Comparison of ENCODE assay signal across 21 cellular contexts in genomic region chr10:116748471-116748870, GRCh38. TPM values are rescaled to one million over a fixed set of nuclear protein-coding genes. Genes with fewer than 3 reads are reported as not detected.
DNase-seq lines count a peak whose midpoint lies in the region; ATAC-seq, FAIRE-seq and TF ChIP-seq lines count a peak whose summit lies in the region.
"Had no signal": no experiment of that assay in that cellular context is flagged by ENCODE, and none has a peak within 500 bp of the region (broad histone marks: within the 10 kb centered on the region; RNA-seq: fewer than 3 reads in every experiment).

No MANE protein-coding gene starts in this region.

- no peak overlapping the region for H3K18ac ChIP-seq in mesenchymal stem cell (ENCODE audit: low read depth in 1 of 2, low read length in 2 of 2)

- in situ Hi-C loops in HepG2 (cut with HindIII; ENCODE audit: extremely low pct_ligation_motif_present, low pct_unique_long_range_greater_than_20kb): no loop called here
- in situ Hi-C loops in K562 (cut with MboI): no loop called here

- no peak overlapping the region for H2BK5ac ChIP-seq in mesenchymal stem cell (ENCODE audit: low read depth, low read length, poor library complexity, severe bottlenecking)

- POLR2A ChIA-PET in HepG2 (lab: Yijun Ruan, JAX): interaction anchor here (1.1 kb wide), 1 partner anchor 21 kb away, joined by 3 read pairs; no protein-coding TSS in a partner anchor
- POLR2A ChIA-PET in K562 (lab: Yijun Ruan, JAX): interaction anchor here (0.6 kb wide), 1 partner anchor 535 kb away, joined by 4 read pairs; no protein-coding TSS in a partner anchor

- DNase-seq in HepG2 (ENCODE audit: low spot score) (no peak), right lobe of liver (no peak), K562 (ENCODE audit: extremely low read depth in 1 of 4, low spot score in 3 of 4) (no peak), mesenchymal stem cell (no peak), ecto neural progenitor cell (ENCODE audit: low spot score) (no peak)
- DNase-seq: CD4-positive, CD25-positive, alpha-beta regulatory T cell; DMS153; Karpas-422; NCI-H1105; NCI-H1436 treated with DMSO at 0.1 percent for 48 hours; NCI-H1930; NCI-H2107; NCI-H524; NCI-H748 treated with DMSO at 0.1 percent for 48 hours; NK-92 treated with Interleukin-12 subunit alpha and Interleukin-12 subunit beta, amount 100 ng/mL, for 24 hours; RPMI8226; SHP77 treated with DMSO at 0.1 percent for 48 hours had no signal

- peak overlapping the region; percentile 66 for H2AK5ac ChIP-seq in mesenchymal stem cell (ENCODE audit: low read length, severe bottlenecking)

- TF ChIP-seq POLR2A in HepG2 (IDR thresholded peaks at IDR 0.05; ENCODE audit: insufficient read depth in 1 of 2, low read depth in 2 of 2, low read length in 2 of 2) (no peak), right lobe of liver (IDR thresholded peaks at IDR 0.05) (no peak), K562 (conservative IDR thresholded peaks at IDR 0.05) (no peak)

- no peaks in the 10 kb centered on the region for H3K79me2 ChIP-seq in HepG2 (ENCODE audit: insufficient read depth, low read length)
- no peaks in the 10 kb centered on the region for H3K79me2 ChIP-seq in K562 (ENCODE audit: control insufficient read depth, insufficient read depth, low read length)

- H3K4me3 ChIP-seq in HepG2 (replicated peaks in 1 of 3; ENCODE audit: insufficient read depth in 1 of 3, low read depth in 2 of 3, low read length in 3 of 3): no peak overlapping the region
- no peak overlapping the region for H3K4me3 ChIP-seq in right lobe of liver
- no peak overlapping the region for H3K4me3 ChIP-seq in K562
- no peak overlapping the region for H3K4me3 ChIP-seq in mesenchymal stem cell (ENCODE audit: insufficient read depth in 1 of 2, low read depth in 1 of 2, low read length in 2 of 2)
- H3K4me3 ChIP-seq: BLaER1 had no signal

- no peak overlapping the region for H3K4ac ChIP-seq in mesenchymal stem cell (ENCODE audit: low read depth in 1 of 2, low read length in 2 of 2)

- 100% methylated on average over 1 of the region's 1 CpG for WGBS in HepG2 (ENCODE audit: low lambda C conversion rate)
- no CpG with 5 or more reads among the region's 1 CpG for WGBS in right lobe of liver (ENCODE audit: insufficient coverage, low coverage, low lambda C conversion rate, missing lambda C conversion rate)
- WGBS in K562 (ENCODE audit: insufficient coverage, low coverage, missing lambda C conversion rate): 0% methylated on average over 1 of the region's 1 CpG
- no CpG with 5 or more reads among the region's 1 CpG for WGBS in mesenchymal stem cell

- H3K27ac ChIP-seq in HepG2 (ENCODE audit: extremely low read length, insufficient read depth, low read length) (no peak overlapping the region), right lobe of liver (no peak overlapping the region), K562 (ENCODE audit: extremely low read depth, low read depth, low read length) (no peak overlapping the region), mesenchymal stem cell (ENCODE audit: low read length, poor library complexity, severe bottlenecking) (no peak overlapping the region)
- H3K27ac ChIP-seq: BLaER1 had no signal

- H3K9me3 ChIP-seq in HepG2 (ENCODE audit: low read length): no peaks in the 10 kb centered on the region
- no peaks in the 10 kb centered on the region for H3K9me3 ChIP-seq in right lobe of liver
- no peaks in the 10 kb centered on the region for H3K9me3 ChIP-seq in K562 (replicated peaks; ENCODE audit: control insufficient read depth, insufficient read depth, low read depth, low read length)
- H3K9me3 ChIP-seq in mesenchymal stem cell (ENCODE audit: control insufficient read depth, low read length): no peaks in the 10 kb centered on the region

- FAIRE-seq in HepG2 (lab: Jason Lieb, UNC) (no peak), K562 (lab: Jason Lieb, UNC) (no peak)
- FAIRE-seq: H54 had no signal

- no peak for ATAC-seq in HepG2
- no peak for ATAC-seq in right lobe of liver
- ATAC-seq in K562: no peak
- no peak for ATAC-seq in HG03571 (IDR thresholded peaks at IDR 0.05; ENCODE audit: unreplicated experiment)
- ATAC-seq in HG02623 (IDR thresholded peaks at IDR 0.05; ENCODE audit: unreplicated experiment): no peak

- H3K14ac ChIP-seq in mesenchymal stem cell (ENCODE audit: low read length in 2 of 2): no peak overlapping the region

- no peaks in the 10 kb centered on the region for H3K9me1 ChIP-seq in K562 (ENCODE audit: control insufficient read depth, insufficient read depth, low read length)

- no peak for TF ChIP-seq EP300 in HepG2 (IDR thresholded peaks at IDR 0.05; ENCODE audit: low read depth in 2 of 2, low read length in 2 of 2)
- no peak for TF ChIP-seq EP300 in HepG2 (CRISPR knock-in tag; IDR thresholded peaks at IDR 0.05; ENCODE audit: borderline replicate concordance)
- TF ChIP-seq EP300 in K562 (IDR thresholded peaks at IDR 0.05; ENCODE audit: low read length): no peak

- BruUV-seq in HepG2 (replicated peaks; lab: Mats Ljungman, UMichigan) (no TSS peak), K562 (replicated peaks; lab: Mats Ljungman, UMichigan) (no TSS peak)

- H3K9ac ChIP-seq in HepG2 (ENCODE audit: insufficient read depth, low read depth, low read length) (no peak overlapping the region), K562 (ENCODE audit: insufficient read depth in 1 of 2, low read depth in 2 of 2, low read length in 2 of 2) (no peak overlapping the region), mesenchymal stem cell (ENCODE audit: low read length) (no peak overlapping the region)
- H3K9ac ChIP-seq: BLaER1 had no signal

- no peak overlapping the region for H4K91ac ChIP-seq in mesenchymal stem cell (ENCODE audit: low read length)

- no peak overlapping the region for H2AFZ ChIP-seq in HepG2 (ENCODE audit: low read length)
- no peak overlapping the region for H2AFZ ChIP-seq in K562 (ENCODE audit: low read depth, low read length)
- H2AFZ ChIP-seq in mesenchymal stem cell (ENCODE audit: low read depth, low read length): no peak overlapping the region

- TF ChIP-seq RAD21 in HepG2 (CRISPR knock-in tag; IDR thresholded peaks at IDR 0.05): no peak
- TF ChIP-seq RAD21 in K562 (CRISPR knock-in tag; conservative IDR thresholded peaks at IDR 0.05 in 1 of 2, IDR thresholded peaks at IDR 0.05 in 1 of 2): no peak

- H3K23ac ChIP-seq in mesenchymal stem cell (ENCODE audit: low read length in 2 of 2): no peak overlapping the region

- H4K20me1 ChIP-seq in HepG2 (ENCODE audit: insufficient read depth, low read length) (no peaks in the 10 kb centered on the region), K562 (replicated peaks; ENCODE audit: control insufficient read depth, insufficient read depth, low read length) (no peaks in the 10 kb centered on the region)

- TF ChIP-seq CTCF in HepG2 (CRISPR knock-in tag; IDR thresholded peaks at IDR 0.05) (no peak), right lobe of liver (IDR thresholded peaks at IDR 0.05) (no peak), K562 (IDR thresholded peaks at IDR 0.05 in 2 of 3, conservative IDR thresholded peaks at IDR 0.05 in 1 of 3; ENCODE audit: insufficient read depth in 2 of 3, low read depth in 1 of 3, low read length in 3 of 3) (no peak)

- H2BK12ac ChIP-seq in mesenchymal stem cell (ENCODE audit: low read length in 2 of 2): no peak overlapping the region

- no peaks in the 10 kb centered on the region for H3K36me3 ChIP-seq in HepG2 (replicated peaks in 1 of 2; ENCODE audit: control insufficient read depth in 1 of 2, insufficient read depth in 2 of 2, low read length in 2 of 2)
- no peaks in the 10 kb centered on the region for H3K36me3 ChIP-seq in right lobe of liver
- H3K36me3 ChIP-seq in K562 (ENCODE audit: control insufficient read depth, insufficient read depth, low read length): no peaks in the 10 kb centered on the region
- H3K36me3 ChIP-seq in mesenchymal stem cell (ENCODE audit: control insufficient read depth in 1 of 2, insufficient read depth in 2 of 2, low read depth in 1 of 2, low read length in 2 of 2): peaks cover 0 to 4% of the 10 kb centered on the region in 2 experiments
- H3K36me3 ChIP-seq: BLaER1 had no signal

- H3K27me3 ChIP-seq in HepG2 (ENCODE audit: control insufficient read depth in 1 of 2, insufficient read depth in 2 of 2, low read length in 2 of 2) (peaks cover 0 to 21% of the 10 kb centered on the region in 2 experiments; a peak in 2 of 5 replicates), right lobe of liver (no peaks in the 10 kb centered on the region), K562 (ENCODE audit: control insufficient read depth in 2 of 2, insufficient read depth in 2 of 2, low read length in 2 of 2) (peaks cover 0 to 2% of the 10 kb centered on the region in 2 experiments; a peak in 1 of 5 replicates), mesenchymal stem cell (ENCODE audit: control insufficient read depth in 1 of 2, insufficient read depth in 1 of 2, low read length in 2 of 2) (no peaks in the 10 kb centered on the region)

- H4K8ac ChIP-seq in mesenchymal stem cell (ENCODE audit: low read length): no peak overlapping the region

- H2BK15ac ChIP-seq in mesenchymal stem cell (ENCODE audit: low read depth, poor library complexity, severe bottlenecking): no peak overlapping the region

- peaks cover 2% of the 10 kb centered on the region for H3K79me1 ChIP-seq in mesenchymal stem cell (replicated peaks; ENCODE audit: low read length, poor library complexity, severe bottlenecking)

- intact Hi-C loops in HepG2 (cut with micrococcal nuclease; ENCODE audit: unreplicated experiment) (no loop called here), right lobe of liver (cut with DNase I) (no loop called here), K562 (cut with micrococcal nuclease) (no loop called here)

- H3K4me2 ChIP-seq in HepG2 (ENCODE audit: low read depth, low read length) (no peak overlapping the region), K562 (ENCODE audit: insufficient read depth, low read length) (no peak overlapping the region), mesenchymal stem cell (ENCODE audit: low read length, poor library complexity, severe bottlenecking) (no peak overlapping the region)
- H3K4me2 ChIP-seq: BLaER1 had no signal

- CTCF ChIA-PET in HepG2 (lab: Yijun Ruan, JAX; ENCODE audit: low intra/inter-chr PET ratio, low total read pairs): no interaction called here
- CTCF ChIA-PET in K562 (lab: Yijun Ruan, JAX; ENCODE audit: low intra/inter-chr PET ratio): no interaction called here

- H2BK120ac ChIP-seq in mesenchymal stem cell (ENCODE audit: low read depth, low read length): no peak overlapping the region

- peaks cover 42% of the 10 kb centered on the region for H3K4me1 ChIP-seq in HepG2 (ENCODE audit: insufficient read depth, low read length)
- H3K4me1 ChIP-seq in right lobe of liver: no peaks in the 10 kb centered on the region
- no peaks in the 10 kb centered on the region for H3K4me1 ChIP-seq in K562 (replicated peaks in 1 of 2; ENCODE audit: control insufficient read depth in 2 of 2, insufficient read depth in 2 of 2, low read length in 2 of 2)
- peaks cover 13% of the 10 kb centered on the region for H3K4me1 ChIP-seq in mesenchymal stem cell (ENCODE audit: control insufficient read depth, insufficient read depth, low read depth, low read length)

RNA-seq across cellular contexts. Expression of gene HSPA12A, which starts 6.1 kb away (rescaled TPM):
- total RNA-seq in HepG2 (2016; rRNA removed; fragmentation: Illumina TruSeq; extraction: Trizol): 12.9 and 13.6 TPM in 2 replicates
- 1.2 and 1.6 TPM in 2 replicates for total RNA-seq in HepG2 (2016; cell fraction: cytosol; rRNA removed; fragmentation: Illumina TruSeq; extraction: Trizol; ENCODE audit: low read depth)
- total RNA-seq in HepG2 (2016; cell fraction: insoluble cytoplasmic fraction; rRNA removed; fragmentation: Illumina TruSeq; extraction: Trizol): 11.4 and 13.0 TPM in 2 replicates
- 6.0 and 6.8 TPM in 2 replicates for total RNA-seq in HepG2 (2016; cell fraction: membrane; rRNA removed; fragmentation: Illumina TruSeq; extraction: Trizol)
- 20.1 and 20.8 TPM in 2 replicates for total RNA-seq in HepG2 (2016; cell fraction: nucleus; rRNA removed; fragmentation: Illumina TruSeq; extraction: Trizol)
- polyA plus RNA-seq in HepG2 (2011; rRNA removed): 6.2 and 6.4 TPM in 2 replicates
- 3.1 and 3.5 TPM in 2 replicates for polyA plus RNA-seq in HepG2 (2011; cell fraction: cytosol; rRNA removed)
- 17.5 and 19.4 TPM in 2 replicates for polyA plus RNA-seq in HepG2 (2011; cell fraction: nucleus; rRNA removed)
- polyA plus RNA-seq in HepG2 (2012): 4.4 and 5.0 TPM in 2 replicates
- polyA plus RNA-seq in HepG2 (2016; cell fraction: cytosol; fragmentation: Illumina TruSeq; extraction: Trizol; ENCODE audit: low read depth): 0.99 and 1.1 TPM in 2 replicates
- polyA plus RNA-seq in HepG2 (2016; cell fraction: insoluble cytoplasmic fraction; fragmentation: Illumina TruSeq; extraction: Trizol; ENCODE audit: low read depth): 9.9 and 11.3 TPM in 2 replicates
- 2.7 and 2.9 TPM in 2 replicates for polyA plus RNA-seq in HepG2 (2016; cell fraction: membrane; fragmentation: Illumina TruSeq; extraction: Trizol; ENCODE audit: low read depth)
- 37.7 and 40.5 TPM in 2 replicates for polyA plus RNA-seq in HepG2 (2016; cell fraction: nucleus; fragmentation: Illumina TruSeq; extraction: Trizol; ENCODE audit: insufficient read depth, low read depth)
- polyA minus RNA-seq in HepG2 (2011; rRNA and poly(A)+ RNA removed; ENCODE audit: low replicate concordance): 0.91 and 21.7 TPM in 2 replicates
- polyA minus RNA-seq in HepG2 (2011; cell fraction: cytosol; rRNA and poly(A)+ RNA removed): 4.5 and 5.4 TPM in 2 replicates
- polyA minus RNA-seq in HepG2 (2011; cell fraction: nucleus; rRNA and poly(A)+ RNA removed): 15.3 and 19.7 TPM in 2 replicates
- total RNA-seq in right lobe of liver: 1 to 10 TPM; 2.3 to 4.2 (median 2.9) TPM
- 0.55 and 0.65 TPM in 2 replicates for total RNA-seq in K562 (2011; cell fraction: chromatin; rRNA removed; ENCODE audit: low replicate concordance)
- 0.33 and 0.66 TPM in 2 replicates for total RNA-seq in K562 (2011; cell fraction: nucleolus; rRNA removed)
- 0.38 TPM in 1 of 2 replicates, not detected in the other for total RNA-seq in K562 (2011; cell fraction: nucleoplasm; rRNA removed)
- total RNA-seq in K562 (2014; rRNA removed): 0.04 TPM in 1 of 2 replicates, not detected in the other
- 0.04 TPM in 1 of 2 replicates, not detected in the other for total RNA-seq in K562 (2014; rRNA removed; fragmentation: Illumina TruSeq; extraction: Trizol)
- total RNA-seq in K562 (2015; rRNA removed; fragmentation: Illumina TruSeq; extraction: Trizol): 0.11 TPM in 1 of 2 replicates, not detected in the other
- 0.09 and 0.29 TPM in 2 replicates for total RNA-seq in K562 (2021)
- polyA plus RNA-seq in K562 (2011; rRNA removed): 0.07 and 0.18 TPM in 2 replicates
- polyA plus RNA-seq in K562 (2011; cell fraction: cytosol; rRNA removed): 0.01 TPM in 2 replicates
- 0.10 and 0.52 TPM in 2 replicates for polyA plus RNA-seq in K562 (2011; cell fraction: nucleus; rRNA removed)
- polyA plus RNA-seq in K562 (2012): 0.07 and 0.08 TPM in 2 replicates
- 0.03 TPM in 1 of 2 replicates, not detected in the other for polyA plus RNA-seq in K562 (2014; fragmentation: Illumina TruSeq; extraction: Trizol)
- polyA plus RNA-seq in K562 (2014; fragmentation: Nextera tagmentation; extraction: Ambion mirVana): under 1 TPM in 1 of 2 experiments, not detected in 1; 0.01 TPM
- polyA plus RNA-seq in K562 (2014; rRNA removed): 0.08 TPM in 1 of 2 replicates, not detected in the other
- polyA minus RNA-seq in K562 (2011; rRNA and poly(A)+ RNA removed): 0.24 and 0.28 TPM in 2 replicates
- polyA minus RNA-seq in K562 (2011; cell fraction: cytosol; rRNA and poly(A)+ RNA removed): not detected in 2 replicates
- polyA minus RNA-seq in K562 (2011; cell fraction: nucleus; rRNA and poly(A)+ RNA removed): 0.11 TPM in 1 of 2 replicates, not detected in the other
- 3.9 TPM for polyA plus RNA-seq in mesenchymal stem cell (2013, experiment 1 of 2)
- polyA plus RNA-seq in mesenchymal stem cell (2013, experiment 2 of 2): 3.8 TPM

Comparison
In these comparisons a context has a peak if more than half of its experiments do, and no peak if none do; other contexts are left out.
1. Of the 241 proteins assayed by ChIP-seq in both HepG2 and K562: peak only in HepG2: none; only in K562: none; in both: ZNF431; in neither: 240.